23 cellular contexts compared by ENCODE assay signal in genomic region chr4:95219109-95219508, GRCh38.
DNase-seq lines count a peak whose midpoint lies in the region; ATAC-seq and TF ChIP-seq lines count a peak whose summit lies in the region.
"Had no signal": no experiment of that assay in that cellular context is flagged by ENCODE, and none has a peak within 500 bp of the region (broad histone marks: within the 10 kb centered on the region; RNA-seq: fewer than 3 reads in every experiment).

No MANE protein-coding gene starts in this region.

- no peak for TF ChIP-seq CTCF in astrocyte of the spinal cord (IDR thresholded peaks at IDR 0.05; ENCODE audit: low read depth, low read length)

- no peak for ATAC-seq in stimulated activated memory B cell treated with anti-CD40 and anti-IgM and Interleukin-4, amounts not matched to agents 10 μg/mL and 1 μg/mL and 100 μg/mL, for 72 hours
- ATAC-seq: activated naive CD4-positive, alpha-beta T cell treated with anti-CD3 and anti-CD28 coated beads, Interleukin-2, amount 50 U/mL, for 72 hours; activated T-cell treated with anti-CD3 and anti-CD28 coated beads, Interleukin-2, amount 50 U/mL, for 72 hours had no signal

- no peaks in the 10 kb centered on the region for H3K4me1 Mint-ChIP-seq in stimulated activated memory B cell treated with anti-CD40 and anti-IgM and Interleukin-4, amounts not matched to agents 10 μg/mL and 1 μg/mL and 100 μg/mL, for 72 hours
- H3K4me1 Mint-ChIP-seq: H9 had no signal

- H3K4me3 Mint-ChIP-seq in stimulated activated memory B cell treated with anti-CD40 and anti-IgM and Interleukin-4, amounts not matched to agents 10 μg/mL and 1 μg/mL and 100 μg/mL, for 72 hours, result no peak overlapping the region
- H3K4me3 Mint-ChIP-seq: activated T-cell treated with anti-CD3 and anti-CD28 coated beads, Interleukin-2, amount 50 U/mL, for 72 hours; H9 had no signal

- H3K27ac Mint-ChIP-seq in stimulated activated memory B cell treated with anti-CD40 and anti-IgM and Interleukin-4, amounts not matched to agents 10 μg/mL and 1 μg/mL and 100 μg/mL, for 72 hours, result no peak overlapping the region
- H3K27ac Mint-ChIP-seq: activated naive CD4-positive, alpha-beta T cell treated with anti-CD3 and anti-CD28 coated beads, Interleukin-2, amount 50 U/mL, for 72 hours; activated T-cell treated with anti-CD3 and anti-CD28 coated beads, Interleukin-2, amount 50 U/mL, for 72 hours; H9 had no signal

- no peaks in the 10 kb centered on the region for H3K9me3 Mint-ChIP-seq in stimulated activated memory B cell treated with anti-CD40 and anti-IgM and Interleukin-4, amounts not matched to agents 10 μg/mL and 1 μg/mL and 100 μg/mL, for 72 hours
- H3K9me3 Mint-ChIP-seq: activated naive CD4-positive, alpha-beta T cell treated with anti-CD3 and anti-CD28 coated beads, Interleukin-2, amount 50 U/mL, for 72 hours; H9 had no signal

- no peaks in the 10 kb centered on the region for H3K27me3 Mint-ChIP-seq in stimulated activated memory B cell treated with anti-CD40 and anti-IgM and Interleukin-4, amounts not matched to agents 10 μg/mL and 1 μg/mL and 100 μg/mL, for 72 hours

- no peaks in the 10 kb centered on the region for H3K36me3 Mint-ChIP-seq in stimulated activated memory B cell treated with anti-CD40 and anti-IgM and Interleukin-4, amounts not matched to agents 10 μg/mL and 1 μg/mL and 100 μg/mL, for 72 hours
- H3K36me3 Mint-ChIP-seq: activated naive CD4-positive, alpha-beta T cell treated with anti-CD3 and anti-CD28 coated beads, Interleukin-2, amount 50 U/mL, for 72 hours had no signal

- peak; percentile 48 for DNase-seq in HT1080 (ENCODE audit: low read depth)
- DNase-seq in astrocyte of the spinal cord (ENCODE audit: low read depth, low spot score), result peak; percentile 91
- peak; percentile 67 for DNase-seq in iris pigment epithelial cell (ENCODE audit: low read depth)
- DNase-seq in RPMI8226, result no peak
- DNase-seq in NCI-H2081 treated with DMSO at 0.1 percent for 48 hours (lab: John Stamatoyannopoulos, UW), result no peak
- no peak for DNase-seq in MV-4-11 (lab: John Stamatoyannopoulos, UW)
- DNase-seq: activated CD4-positive, alpha-beta T cell treated with anti-CD3 and anti-CD28 coated beads for 1 hour; activated CD8-positive, alpha-beta memory T cell treated with anti-CD3 and anti-CD28 coated beads for 24 hours; activated T-cell treated with anti-CD3 and anti-CD28 coated beads, Interleukin-2, amount 50 U/mL, for 72 hours; C1 segment of cervical spinal cord; erythroblast; H9; KG1; mucosa of descending colon; NCI-H1092 treated with DMSO at 0.1 percent for 48 hours; NCI-H2107; NCI-H524 treated with DMSO at 0.1 percent for 48 hours; stimulated activated naive CD4-positive, alpha-beta T cell; SW 1271; tibial artery had no signal

- in situ Hi-C loops in astrocyte of the spinal cord (cut with HindIII; ENCODE audit: low sequenced_read_pairs), result no loop called here

- H3K4me3 ChIP-seq in astrocyte of the spinal cord (ENCODE audit: low read depth, low read length), result no peak overlapping the region
- H3K4me3 ChIP-seq: mucosa of descending colon, right atrium auricular region, tibial artery had no signal

Comparison
In these comparisons a context has a peak if more than half of its experiments do, and no peak if none do; other contexts are left out.
1. DNase-seq: peak in HT1080 (single experiment), astrocyte of the spinal cord (single experiment) and iris pigment epithelial cell (single experiment); none in RPMI8226 (single experiment), NCI-H2081 treated with DMSO at 0.1 percent for 48 hours (single experiment) and MV-4-11 (single experiment).